ENCODE assay signal across 11 cellular contexts in the genomic region with DNA sequence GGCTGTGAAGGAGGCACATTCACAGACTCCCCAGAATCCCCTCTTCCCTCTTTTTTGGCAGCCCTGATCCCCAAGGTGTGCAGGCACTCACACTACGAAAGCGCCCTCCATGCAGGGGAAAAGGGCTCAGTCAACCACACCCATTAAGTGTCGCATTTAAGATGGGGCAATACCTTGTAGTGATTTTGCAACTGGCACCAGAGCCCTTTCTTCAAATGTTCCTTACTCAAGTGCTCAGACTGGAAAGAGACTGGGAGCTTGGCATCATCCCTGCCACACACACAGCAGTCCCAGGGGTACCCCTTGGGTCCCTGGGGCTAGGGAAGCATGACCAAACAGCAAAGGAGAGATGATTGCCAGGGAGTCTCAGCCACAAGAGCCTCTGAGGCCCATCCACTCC.
"Had no signal": no experiment of that assay in that cellular context is flagged by ENCODE, and none has a peak within 500 bp of the region (broad histone marks: within the 10 kb centered on the region; RNA-seq: fewer than 3 reads in every experiment).

No MANE protein-coding gene starts in this region.

- H3K36me3 ChIP-seq: transverse colon had no signal

- H3K4me3 ChIP-seq: psoas muscle, transverse colon had no signal

- FAIRE-seq: TTC549 had no signal

- H3K27me3 ChIP-seq: transverse colon had no signal

- H3K27ac ChIP-seq: psoas muscle, transverse colon had no signal

- H3K4me1 ChIP-seq: transverse colon had no signal

- H3K9me3 ChIP-seq: psoas muscle, transverse colon had no signal

- DNase-seq: activated CD4-positive, alpha-beta T cell treated with anti-CD3 and anti-CD28 coated beads, Interleukin-2, amount 10 ng/mL, durations not matched to agents 7 days and 5 days; activated CD4-positive, CD25-positive, alpha-beta regulatory T cell; activated CD8-positive, alpha-beta memory T cell treated with anti-CD3 and anti-CD28 coated beads for 24 hours; amniotic stem cell; cerebellar nuclear complex; psoas muscle; stimulated activated CD4-positive, alpha-beta T cell treated with anti-CD3 and anti-CD28 coated beads, Interleukin-2, amount 100 ng/mL, for 24 hours; stimulated activated naive CD4-positive, alpha-beta T cell; substantia nigra; transverse colon had no signal
